Comparison of ENCODE assay signal across 13 cellular contexts in genomic region chr20:24871429-24872213, GRCh38.
"Had no signal": no experiment of that assay in that cellular context is flagged by ENCODE, and none has a peak within 500 bp of the region (broad histone marks: within the 10 kb centered on the region; RNA-seq: fewer than 3 reads in every experiment).

No MANE protein-coding gene starts in this region.

- DNase-seq: activated CD4-positive, alpha-beta memory T cell treated with anti-CD3 and anti-CD28 coated beads for 36 hours; activated gamma-delta T cell treated with Interleukin-2 at 50 U/mL for 16 hours; activated naive CD8-positive, alpha-beta T cell treated with anti-CD3 and anti-CD28 coated beads for 36 hours; activated T-cell treated with anti-CD3 and anti-CD28 coated beads, Interleukin-2, amount 50 U/mL, for 48 hours; brain microvascular endothelial cell; effector memory CD8-positive, alpha-beta T cell; hippocampal formation; mucosa of descending colon; natural killer cell; stimulated activated CD4-positive, alpha-beta T cell treated with anti-CD3 and anti-CD28 coated beads, Interleukin-12 subunit alpha, Interleukin-12 subunit beta, amount 100 ng/mL, for 4 hours; stimulated activated naive CD4-positive, alpha-beta T cell; T-helper 9 cell had no signal

- H3K9me3 ChIP-seq: mucosa of descending colon had no signal

- H3K27ac ChIP-seq: brain microvascular endothelial cell, epithelial cell of prostate had no signal

- H3K4me3 ChIP-seq: mucosa of descending colon had no signal

- H3K36me3 ChIP-seq: brain microvascular endothelial cell had no signal

- H3K27me3 ChIP-seq: brain microvascular endothelial cell had no signal
